In genomic region chr3:53846851-53847155, GRCh38 we compare ENCODE assay signal across 10 cellular contexts. TPM values are rescaled to one million over a fixed set of nuclear protein-coding genes. Genes with fewer than 3 reads are reported as not detected.
A peak's percentile ranks its signal among the peaks of the same experiment; 100 is the strongest.
DNase-seq lines count a peak whose midpoint lies in the region; ATAC-seq and TF ChIP-seq lines count a peak whose summit lies in the region.
"Had no signal": no experiment of that assay in that cellular context is flagged by ENCODE, and none has a peak within 500 bp of the region (broad histone marks: within the 10 kb centered on the region; RNA-seq: fewer than 3 reads in every experiment).

No MANE protein-coding gene starts in this region.

- H3K27me3 Mint-ChIP-seq in T-cell = peaks cover 51 to 59% of the 10 kb centered on the region in 2 donors

- H3K9me3 Mint-ChIP-seq in T-cell = no peaks in the 10 kb centered on the region

- H3F3A ChIP-seq in GM23248 (ENCODE audit: insufficient read depth) = no peaks in the 10 kb centered on the region

- H3K4me3 ChIP-seq in GM23248 (peak overlapping the region; percentile 68; the same call in 1 of the 2 replicates), iPS DF 6.9 (ENCODE audit: low read length) (peak overlapping the region; percentile 67; the same call in 1 of the 2 replicates), sigmoid colon (peak overlapping the region in 3 of 4 donors; percentile 55 to 83 (median 70))

- TF ChIP-seq CTCF in sigmoid colon (IDR thresholded peaks at IDR 0.05) = no peak

- H3K79me2 ChIP-seq in GM23248 (ENCODE audit: insufficient read depth) = no peaks in the 10 kb centered on the region

- H4K20me1 ChIP-seq in GM23248 (ENCODE audit: insufficient read depth) = no peaks in the 10 kb centered on the region

- H2AFZ ChIP-seq in GM23248 = peak overlapping the region; percentile 61; the same call in 1 of the 2 replicates

- CTCF ChIA-PET in T-cell (lab: Charles Lee) = no interaction called here

- DNase-seq in GM23248 (no peak), T-cell (no peak), iPS DF 6.9 (ENCODE audit: low read depth, low spot score) (no peak), sigmoid colon (peak; percentile 56), hepatic stellate cell (ENCODE audit: low spot score) (no peak), NCI-H774 (lab: John Stamatoyannopoulos, UW) (no peak)
- DNase-seq: stimulated activated CD4-positive, alpha-beta T cell treated with anti-CD3 and anti-CD28 coated beads, Interleukin-2, amount 100 ng/mL, for 48 hours had no signal

- H3K4me1 ChIP-seq in GM23248 (ENCODE audit: insufficient read depth) (no peaks in the 10 kb centered on the region), iPS DF 6.9 (ENCODE audit: control insufficient read depth, insufficient read depth, low read length) (peaks cover 12% of the 10 kb centered on the region), sigmoid colon (peaks cover 0 to 11% (median 8%) of the 10 kb centered on the region in 4 donors)

- H3K4me1 Mint-ChIP-seq in T-cell = peaks cover 0 to 12% (median 7%) of the 10 kb centered on the region in 3 donors

- H3K27ac ChIP-seq in GM23248 (no peak overlapping the region), iPS DF 6.9 (ENCODE audit: low read length) (no peak overlapping the region), sigmoid colon (no peak overlapping the region)

- TF ChIP-seq POLR2A in sigmoid colon (IDR thresholded peaks at IDR 0.05) = no peak
- no peak for TF ChIP-seq POLR2A in GM18505 (IDR thresholded peaks at IDR 0.05; ENCODE audit: borderline replicate concordance, extremely low read depth, insufficient read depth, insufficient read length)

- peak overlapping the region in 1 of 2 donors; percentile 32 for H3K27ac Mint-ChIP-seq in T-cell

- H3K9ac ChIP-seq in GM23248 = no peak overlapping the region

- H3K27me3 ChIP-seq in GM23248 (replicated peaks; ENCODE audit: insufficient read depth) (peaks cover 22% of the 10 kb centered on the region), iPS DF 6.9 (ENCODE audit: control insufficient read depth, insufficient read depth, low read length) (peaks cover 7% of the 10 kb centered on the region; the same call in 1 of the 2 replicates), sigmoid colon (peaks cover 4 to 43% (median 30%) of the 10 kb centered on the region in 3 donors)

- TF ChIP-seq EP300 in sigmoid colon (IDR thresholded peaks at IDR 0.05) = no peak

- intact Hi-C loops in sigmoid colon (cut with DNase I) = no loop called here

- H3K4me2 ChIP-seq in GM23248 (ENCODE audit: unreplicated experiment) = no peak overlapping the region

- POLR2A ChIA-PET in T-cell (lab: Charles Lee) = no interaction called here

- no peak for ATAC-seq in T-cell (replicated peaks in 1 of 4)
- no peak for ATAC-seq in GM18909 (IDR thresholded peaks at IDR 0.05; ENCODE audit: poor library complexity, unreplicated experiment)
- ATAC-seq in GM18505 (IDR thresholded peaks at IDR 0.05; ENCODE audit: unreplicated experiment) = no peak

- no peaks in the 10 kb centered on the region for H3K9me2 ChIP-seq in GM23248 (ENCODE audit: insufficient read depth)

- 71 to 75% methylated on average over 10 of the region's 10 CpGs for WGBS in GM23248 (ENCODE audit: low coverage in 1 of 2, low lambda C conversion rate in 2 of 2, missing lambda C conversion rate in 2 of 2), 2 experiments
- WGBS in iPS DF 6.9 (ENCODE audit: insufficient coverage, insufficient read length) = no CpG with 5 or more reads among the region's 10 CpGs
- 21 to 66% methylated on average over 10 of the region's 10 CpGs for WGBS in sigmoid colon, 2 donors

- peak overlapping the region; percentile 51 to 70 (median 64) for H3K4me3 Mint-ChIP-seq in T-cell

- H3K36me3 Mint-ChIP-seq in T-cell = no peaks in the 10 kb centered on the region

- in situ Hi-C loops in GM23248 (cut with MboI) = no loop called here

- H3K9me3 ChIP-seq in GM23248 (ENCODE audit: low read depth) = no peaks in the 10 kb centered on the region
- H3K9me3 ChIP-seq in iPS DF 6.9 (ENCODE audit: control insufficient read depth, insufficient read depth, low read length) = no peaks in the 10 kb centered on the region
- no peaks in the 10 kb centered on the region for H3K9me3 ChIP-seq in sigmoid colon
- H3K9me3 ChIP-seq: gastroesophageal sphincter had no signal

- no peaks in the 10 kb centered on the region for H3K36me3 ChIP-seq in GM23248 (ENCODE audit: low read depth)
- no peaks in the 10 kb centered on the region for H3K36me3 ChIP-seq in iPS DF 6.9 (ENCODE audit: control insufficient read depth, insufficient read depth, low read length)
- H3K36me3 ChIP-seq in sigmoid colon = no peaks in the 10 kb centered on the region
- H3K36me3 ChIP-seq: gastroesophageal sphincter had no signal

RNA-seq across cellular contexts. Expression of gene IL17RB, which starts 0.4 kb away (rescaled TPM):
- not detected in 2 replicates for total RNA-seq in GM23248 (2014; rRNA removed; shearing (Covaris generic))
- polyA plus RNA-seq in GM23248 (2016; fragmentation: Nextera tagmentation; extraction: Ambion mirVana) = 0.58 and 0.79 TPM in 2 replicates
- total RNA-seq in T-cell = 1 to 10 TPM in 3 of 5 donors, under 1 TPM in 1, not detected in 1; 0.56 to 4.1 (median 1.8) TPM
- total RNA-seq in sigmoid colon = 1 to 10 TPM; 1.1 to 2.8 (median 1.7) TPM
- polyA plus RNA-seq in sigmoid colon = 1 to 10 TPM; 1.2 to 9.0 (median 2.8) TPM

RNA-seq across cellular contexts. Expression of gene CHDH, which starts 0.6 kb away (rescaled TPM):
- total RNA-seq in GM23248 (2014; rRNA removed; shearing (Covaris generic)) = 0.11 and 0.13 TPM in 2 replicates
- polyA plus RNA-seq in GM23248 (2016; fragmentation: Nextera tagmentation; extraction: Ambion mirVana) = 0.13 TPM in 1 of 2 replicates, not detected in the other
- 1 to 10 TPM in 2 of 5 donors, under 1 TPM in 3; 0.18 to 2.3 (median 0.72) TPM for total RNA-seq in T-cell
- total RNA-seq in sigmoid colon = 1 to 10 TPM; 1.1 to 1.8 (median 1.7) TPM
- polyA plus RNA-seq in sigmoid colon = 1 to 10 TPM; 5.4 to 9.5 (median 6.8) TPM

RNA-seq across cellular contexts. Expression of gene ACTR8, which starts 35.1 kb away (rescaled TPM):
- 33.0 and 41.0 TPM in 2 replicates for total RNA-seq in GM23248 (2014; rRNA removed; shearing (Covaris generic))
- polyA plus RNA-seq in GM23248 (2016; fragmentation: Nextera tagmentation; extraction: Ambion mirVana) (23.0 and 25.3 TPM in 2 replicates), sigmoid colon (10 to 100 TPM in 2 of 3 donors, 1 to 10 TPM in 1; 9.0 to 15.3 (median 12.9) TPM)
- total RNA-seq in T-cell (10 to 100 TPM; 23.0 to 47.3 (median 35.2) TPM), sigmoid colon (10 to 100 TPM; 18.5 to 30.7 (median 20.4) TPM)

RNA-seq across cellular contexts. Expression of gene SELENOK, which starts 44.9 kb away (rescaled TPM):
- 22.4 and 37.5 TPM in 2 replicates for total RNA-seq in GM23248 (2014; rRNA removed; shearing (Covaris generic))
- polyA plus RNA-seq in GM23248 (2016; fragmentation: Nextera tagmentation; extraction: Ambion mirVana) (92.1 and 97.5 TPM in 2 replicates), sigmoid colon (100 to 1,000 TPM in 2 of 3 donors, 10 to 100 TPM in 1; 57.2 to 173 (median 151) TPM)
- total RNA-seq in T-cell (10 to 100 TPM; 32.8 to 91.8 (median 44.4) TPM), sigmoid colon (100 to 1,000 TPM in 1 of 4 donors, 10 to 100 TPM in 3; 61.5 to 108 (median 77.7) TPM)
